ENCODE assay signal across 1 cellular context in the genomic region with DNA sequence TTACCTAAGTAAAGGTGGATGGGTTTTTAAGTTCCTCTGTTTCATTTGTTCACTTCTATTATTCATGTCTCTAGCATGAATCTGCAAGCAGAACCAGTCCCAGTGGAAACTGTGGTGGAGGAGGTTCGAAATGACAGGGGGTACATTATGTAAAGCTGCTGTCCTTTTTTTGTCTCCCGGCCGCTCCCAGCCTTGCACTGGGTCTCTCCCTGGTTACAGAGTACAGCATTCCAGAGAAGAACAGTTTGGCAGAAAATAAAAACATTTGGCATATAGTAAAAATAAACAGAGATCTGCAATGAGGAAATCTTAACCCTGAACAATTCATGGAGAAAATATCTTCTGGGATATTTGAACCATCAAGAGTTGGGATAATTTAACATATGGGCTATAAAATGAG.
TF ChIP-seq lines count a peak whose summit lies in the region.

No MANE protein-coding gene starts in this region.

TF ChIP-seq in IMR-90, 13 proteins besides CTCF, POLR2A, EP300 and RAD21:
- TF ChIP-seq SMC3 (IDR thresholded peaks at IDR 0.05; ENCODE audit: low read depth, low read length) (no peak), BHLHE40 (IDR thresholded peaks at IDR 0.05; ENCODE audit: low read depth, low read length) (no peak), CHD1 (IDR thresholded peaks at IDR 0.05; ENCODE audit: low read depth, low read length) (no peak), CEBPB (IDR thresholded peaks at IDR 0.05; ENCODE audit: low read depth, low read length) (no peak), NFE2L2 (IDR thresholded peaks at IDR 0.05; ENCODE audit: low read depth, low read length) (no peak), MXI1 (IDR thresholded peaks at IDR 0.05; ENCODE audit: borderline replicate concordance, low read depth, low read length) (no peak)
- TF ChIP-seq, protein P1, sequence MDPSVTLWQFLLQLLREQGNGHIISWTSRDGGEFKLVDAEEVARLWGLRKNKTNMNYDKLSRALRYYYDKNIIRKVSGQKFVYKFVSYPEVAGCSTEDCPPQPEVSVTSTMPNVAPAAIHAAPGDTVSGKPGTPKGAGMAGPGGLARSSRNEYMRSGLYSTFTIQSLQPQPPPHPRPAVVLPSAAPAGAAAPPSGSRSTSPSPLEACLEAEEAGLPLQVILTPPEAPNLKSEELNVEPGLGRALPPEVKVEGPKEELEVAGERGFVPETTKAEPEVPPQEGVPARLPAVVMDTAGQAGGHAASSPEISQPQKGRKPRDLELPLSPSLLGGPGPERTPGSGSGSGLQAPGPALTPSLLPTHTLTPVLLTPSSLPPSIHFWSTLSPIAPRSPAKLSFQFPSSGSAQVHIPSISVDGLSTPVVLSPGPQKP (IDR thresholded peaks at IDR 0.05; ENCODE audit: borderline replicate concordance, low read depth, low read length) = no peak
TF ChIP-seq in IMR-90: peak in this region for 0.
